In the genomic region with DNA sequence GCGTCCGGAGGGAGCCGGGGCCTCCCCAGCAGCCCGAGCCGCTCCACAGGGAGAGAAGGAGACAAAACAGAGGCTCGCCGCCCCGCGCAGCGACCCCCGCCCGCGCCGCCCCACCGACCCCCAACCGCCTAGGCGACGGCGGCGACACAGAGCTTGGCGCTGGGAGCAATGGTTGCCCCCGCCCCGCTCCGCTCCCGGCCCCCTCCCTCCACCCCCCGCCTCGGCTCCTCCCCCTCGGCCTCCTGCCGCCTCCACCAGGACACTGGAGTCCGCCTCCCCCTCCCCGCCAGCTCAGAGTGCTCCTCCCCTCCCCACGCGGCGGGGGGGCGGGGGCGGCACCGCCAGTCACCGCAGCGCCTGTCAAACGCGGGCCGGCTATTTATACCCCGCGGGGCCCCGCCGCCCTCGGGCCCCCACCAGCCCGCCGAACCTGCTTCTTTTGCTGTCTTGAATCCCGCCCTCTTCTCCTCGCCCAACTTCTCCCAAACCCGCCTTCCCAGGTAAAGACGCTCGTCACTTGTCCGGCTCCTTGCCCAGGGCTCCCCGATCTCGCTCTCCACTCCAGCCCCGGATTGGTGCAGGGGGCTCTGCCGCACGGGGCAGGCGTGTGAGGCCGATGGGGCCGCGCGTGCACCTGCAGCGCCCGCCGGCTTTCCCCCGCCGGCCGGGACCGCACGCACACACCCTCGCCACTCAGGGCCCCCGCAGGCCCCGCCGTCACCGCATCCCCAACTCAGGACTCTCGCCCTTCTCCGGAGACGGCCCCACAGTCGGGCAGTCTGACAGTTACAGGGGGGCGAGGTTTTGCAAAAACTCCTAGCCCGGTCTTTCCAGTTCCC, we compare ENCODE assay signal across 8 cellular contexts. TPM values are rescaled to one million over a fixed set of nuclear protein-coding genes. Genes with fewer than 3 reads are reported as not detected.
DNase-seq lines count a peak whose midpoint lies in the region; ATAC-seq and FAIRE-seq lines count a peak whose summit lies in the region.

A gene (minus strand): TSS at position 170 of the 839 bp plus-strand sequence. CDS start 39,517 bp downstream, outside the sequence.

- DNase-seq in COLO668 (lab: John Stamatoyannopoulos, UW; ENCODE audit: unreplicated experiment) = peak; percentile 93
- DNase-seq in HTR-8/SVneo (ENCODE audit: insufficient read length, low spot score) = peak; percentile 88
- peak; percentile 85 for DNase-seq in NOMO-1 treated with dmso at 0.1 percent for 144 hours (lab: John Stamatoyannopoulos, UW; ENCODE audit: unreplicated experiment)
- peak; percentile 50 for DNase-seq in activated CD8-positive, alpha-beta memory T cell treated with anti-CD3 and anti-CD28 coated beads, Interleukin-2, amount 50 U/mL, for 1 hour (ENCODE audit: extremely low read depth)
- DNase-seq in mesenteric fat pad (ENCODE audit: low spot score) = peak; percentile 96
- DNase-seq in stimulated activated CD8-positive, alpha-beta memory T cell treated with anti-CD3 and anti-CD28 coated beads, Interleukin-15, amount 100 ng/mL, for 1 hour (ENCODE audit: low read depth) = peak; percentile 56

- no peaks in the 10 kb centered on the region for H3K9me3 ChIP-seq in endocrine pancreas (ENCODE audit: control insufficient read depth, low read length)

- H3K27me3 ChIP-seq in endocrine pancreas (ENCODE audit: control insufficient read depth, insufficient read depth, low read length) = no peaks in the 10 kb centered on the region

- peak; percentile 36 for ATAC-seq in GM21381 (IDR thresholded peaks at IDR 0.05; ENCODE audit: unreplicated experiment)

- peak within 1 kb of the TSS; percentile 92 for H3K9ac ChIP-seq in endocrine pancreas (ENCODE audit: control insufficient read depth, insufficient read depth, low read length)

- peak; percentile 86 for FAIRE-seq in HTR-8/SVneo (lab: Jason Lieb, UNC)

- no peaks in the 10 kb centered on the region for H3K4me1 ChIP-seq in endocrine pancreas (ENCODE audit: control insufficient read depth, insufficient read depth, low read length)

- peak within 1 kb of the TSS; percentile 93 for H3K4me3 ChIP-seq in endocrine pancreas (ENCODE audit: control insufficient read depth, insufficient read depth, low read length)

- no peaks in the 10 kb centered on the region for H3K36me3 ChIP-seq in endocrine pancreas (ENCODE audit: control insufficient read depth, insufficient read depth, low read length)

RNA-seq across cellular contexts. Expression of the gene that starts here (rescaled TPM):
- 43.2 TPM for total RNA-seq in mesenteric fat pad

Comparison
In these comparisons a context has a peak if more than half of its experiments do, and no peak if none do; other contexts are left out.
1. Peak in every context shown above with its lines: DNase-seq, ATAC-seq and H3K4me3 ChIP-seq.